In the genomic region with DNA sequence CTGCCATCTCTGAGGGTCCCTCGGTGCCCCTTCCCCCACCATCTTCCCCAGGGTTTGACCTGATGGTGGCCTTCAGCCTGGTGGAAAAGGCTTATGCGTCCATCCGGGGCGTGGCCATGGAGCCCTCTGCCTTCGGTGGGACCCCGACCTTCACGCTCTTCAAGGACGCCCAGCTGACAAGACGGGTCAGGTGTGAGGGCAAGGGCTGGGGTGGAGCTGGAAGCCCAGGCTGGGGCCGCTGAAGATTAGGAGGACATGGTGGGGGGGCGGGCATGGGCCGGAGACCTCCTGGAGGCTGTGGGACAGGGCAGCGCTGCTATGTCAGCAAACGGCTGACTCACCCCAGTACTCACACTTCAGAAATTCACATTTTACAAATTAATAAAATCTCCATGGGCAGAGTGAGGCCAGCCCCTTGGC, we compare ENCODE assay signal across 23 cellular contexts. TPM values are rescaled to one million over a fixed set of nuclear protein-coding genes. Genes with fewer than 3 reads are reported as not detected.
"Had no signal": no experiment of that assay in that cellular context is flagged by ENCODE, and none has a peak within 500 bp of the region (broad histone marks: within the 10 kb centered on the region; RNA-seq: fewer than 3 reads in every experiment).

No MANE protein-coding gene starts in this region.

- H3K4me1 ChIP-seq: ascending aorta, transverse colon had no signal

- FAIRE-seq: bronchial epithelial cell, islet of Langerhans had no signal

- DNase-seq: activated CD4-positive, alpha-beta T cell treated with anti-CD3 and anti-CD28 coated beads for 48 hours; activated CD8-positive, alpha-beta T cell treated with anti-CD3 and anti-CD28 coated beads, Interleukin-2, amount 10 ng/mL, durations not matched to agents 7 days and 5 days; activated gamma-delta T cell treated with Interleukin-2 at 50 U/mL for 16 hours; activated T-cell treated with anti-CD3 and anti-CD28 coated beads, Interleukin-2, amount 50 U/mL, for 48 hours; foreskin melanocyte; mesenchymal stem cell; occipital lobe; stimulated activated CD4-positive, alpha-beta T cell treated with anti-CD3 and anti-CD28 coated beads, Interleukin-4, amount 100 ng/mL, for 1 hour; stimulated activated naive CD4-positive, alpha-beta T cell; transverse colon; WERI-Rb-1 had no signal

- H3K4me3 ChIP-seq: ascending aorta, transverse colon, vagina had no signal

- H3K4me1 Mint-ChIP-seq: T-helper 17 cell had no signal

- H3K27ac Mint-ChIP-seq: activated CD8-positive, alpha-beta T cell treated with anti-CD3 and anti-CD28 coated beads, Interleukin-2, amount 10 ng/mL, durations not matched to agents 7 days and 5 days; nephron; T-helper 17 cell had no signal

- H3K27me3 ChIP-seq: ascending aorta, vagina had no signal

- H3K27ac ChIP-seq: ascending aorta, epithelial cell of prostate, transverse colon, vagina, WERI-Rb-1 had no signal

- H3K9me3 Mint-ChIP-seq: nephron had no signal

- ATAC-seq: activated CD8-positive, alpha-beta T cell treated with anti-CD3 and anti-CD28 coated beads, Interleukin-2, amount 10 ng/mL, durations not matched to agents 7 days and 5 days; left lobe of liver; T-helper 17 cell had no signal

- H3K36me3 ChIP-seq: ascending aorta, transverse colon, vagina, WERI-Rb-1 had no signal

- H3K4me3 Mint-ChIP-seq: activated CD8-positive, alpha-beta T cell treated with anti-CD3 and anti-CD28 coated beads, Interleukin-2, amount 10 ng/mL, durations not matched to agents 7 days and 5 days; nephron; T-helper 17 cell had no signal

- H3K9me3 ChIP-seq: ascending aorta, transverse colon, vagina had no signal

RNA-seq across cellular contexts. Expression of a gene that starts 23.5 kb away (rescaled TPM):
- total RNA-seq: activated CD8-positive, alpha-beta T cell treated with anti-CD3 and anti-CD28 coated beads, Interleukin-2, amount 10 ng/mL, durations not matched to agents 7 days and 5 days; ascending aorta; bronchial epithelial cell; dermis microvascular lymphatic vessel endothelial cell; fibroblast of lung; left lobe of liver; pulmonary artery endothelial cell; subcutaneous adipose tissue; vagina had no signal
- polyA plus RNA-seq: fibroblast of lung had no signal

RNA-seq across cellular contexts. Expression of a gene that starts 44.6 kb away (rescaled TPM):
- total RNA-seq: activated CD8-positive, alpha-beta T cell treated with anti-CD3 and anti-CD28 coated beads, Interleukin-2, amount 10 ng/mL, durations not matched to agents 7 days and 5 days; ascending aorta; bronchial epithelial cell; fibroblast of lung; pulmonary artery endothelial cell; subcutaneous adipose tissue; T-helper 17 cell had no signal
- polyA plus RNA-seq: fibroblast of lung had no signal
